ENCODE assay signal across 15 cellular contexts in the genomic region with DNA sequence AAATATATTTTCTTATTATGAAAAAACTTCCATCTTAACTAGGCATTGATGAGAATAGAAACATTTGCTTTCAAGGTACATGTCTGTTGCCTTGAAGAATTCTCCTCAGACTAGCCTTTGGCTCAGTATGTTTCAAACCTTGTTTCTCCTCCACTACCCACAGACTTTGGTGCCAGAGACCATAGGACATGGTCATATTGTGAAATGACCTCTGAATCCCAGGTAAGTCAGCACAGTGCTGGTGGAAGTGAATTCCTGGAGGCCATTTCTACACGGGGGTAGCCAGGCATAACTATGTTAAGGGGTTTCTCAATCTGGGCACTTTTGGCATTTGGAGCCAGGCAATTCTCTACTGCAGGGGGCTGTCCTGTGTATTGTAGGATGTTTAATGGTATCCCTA.
A peak's percentile ranks its signal among the peaks of the same experiment; 100 is the strongest.
DNase-seq lines count a peak whose midpoint lies in the region; ATAC-seq, FAIRE-seq and TF ChIP-seq lines count a peak whose summit lies in the region.
"Had no signal": no experiment of that assay in that cellular context is flagged by ENCODE, and none has a peak within 500 bp of the region (broad histone marks: within the 10 kb centered on the region; RNA-seq: fewer than 3 reads in every experiment).

No MANE protein-coding gene starts in this region.

- no peak overlapping the region for H3K4me3 Mint-ChIP-seq in Calu3 (ENCODE audit: low read depth, unreplicated experiment)
- H3K4me3 Mint-ChIP-seq in activated naive CD8-positive, alpha-beta T cell treated with anti-CD3 and anti-CD28 coated beads, Interleukin-2, amount 50 U/mL, for 24 hours, result no peak overlapping the region
- H3K4me3 Mint-ChIP-seq in osteocyte (ENCODE audit: unreplicated experiment), result no peak overlapping the region
- H3K4me3 Mint-ChIP-seq: CD4-positive, alpha-beta memory T cell; GM23338; H9 had no signal

- peaks cover 64% of the 10 kb centered on the region for H3K4me1 Mint-ChIP-seq in Calu3 (ENCODE audit: low read depth, unreplicated experiment)
- peaks cover 37% of the 10 kb centered on the region for H3K4me1 Mint-ChIP-seq in activated naive CD8-positive, alpha-beta T cell treated with anti-CD3 and anti-CD28 coated beads, Interleukin-2, amount 50 U/mL, for 24 hours
- H3K4me1 Mint-ChIP-seq in osteocyte (ENCODE audit: unreplicated experiment), result peaks cover 30% of the 10 kb centered on the region

- no peak overlapping the region for H2AFZ ChIP-seq in mesenchymal stem cell (ENCODE audit: low read depth, low read length)
- H2AFZ ChIP-seq: GM23338 had no signal

- H3K4me1 ChIP-seq in mesenchymal stem cell (ENCODE audit: control insufficient read depth, insufficient read depth, low read depth, low read length), result peaks cover 9% of the 10 kb centered on the region

- DNase-seq in Calu3 (no peak), GM12891 (ENCODE audit: insufficient read length, low spot score) (no peak), mesenchymal stem cell (no peak), osteocyte (ENCODE audit: extremely low spot score, unreplicated experiment) (no peak), RCC 7860 (ENCODE audit: low spot score) (no peak), NCI-H1048 (lab: John Stamatoyannopoulos, UW) (no peak)
- no peak for DNase-seq in activated naive CD8-positive, alpha-beta T cell treated with anti-CD3 and anti-CD28 coated beads, Interleukin-2, amount 50 U/mL, for 24 hours
- DNase-seq: BE2C; CD4-positive, alpha-beta memory T cell; GF-D8; H9 had no signal

- H3K27ac ChIP-seq in mesenchymal stem cell (ENCODE audit: low read length, poor library complexity, severe bottlenecking), result no peak overlapping the region
- H3K27ac ChIP-seq: A549, C4-2B had no signal

- no peak overlapping the region for H2BK12ac ChIP-seq in mesenchymal stem cell (ENCODE audit: low read length in 2 of 2)

- no peak overlapping the region for H3K18ac ChIP-seq in mesenchymal stem cell (ENCODE audit: low read depth in 1 of 2, low read length in 2 of 2)

- H3K9me3 Mint-ChIP-seq in Calu3 (ENCODE audit: low read depth, unreplicated experiment) (no peaks in the 10 kb centered on the region), osteocyte (ENCODE audit: unreplicated experiment) (no peaks in the 10 kb centered on the region)
- peaks cover 7% of the 10 kb centered on the region for H3K9me3 Mint-ChIP-seq in activated naive CD8-positive, alpha-beta T cell treated with anti-CD3 and anti-CD28 coated beads, Interleukin-2, amount 50 U/mL, for 24 hours

- CTCF ChIA-PET in Calu3 (lab: Charles Lee), result no interaction called here

- H3K27me3 Mint-ChIP-seq in Calu3 (ENCODE audit: unreplicated experiment) (no peaks in the 10 kb centered on the region), osteocyte (ENCODE audit: unreplicated experiment) (no peaks in the 10 kb centered on the region)
- no peaks in the 10 kb centered on the region for H3K27me3 Mint-ChIP-seq in activated naive CD8-positive, alpha-beta T cell treated with anti-CD3 and anti-CD28 coated beads, Interleukin-2, amount 50 U/mL, for 24 hours
- H3K27me3 Mint-ChIP-seq: CD4-positive, alpha-beta memory T cell had no signal

- no peak for TF ChIP-seq POLR2A in GM12891 (IDR thresholded peaks at IDR 0.05; ENCODE audit: low read depth, low read length)

- TF ChIP-seq CTCF in Calu3 (IDR thresholded peaks at IDR 0.05; ENCODE audit: unreplicated experiment) (no peak), osteocyte (IDR thresholded peaks at IDR 0.05) (no peak)

- peaks cover 5 to 14% of the 10 kb centered on the region in 2 experiments for H3K36me3 ChIP-seq in mesenchymal stem cell (ENCODE audit: control insufficient read depth in 1 of 2, insufficient read depth in 2 of 2, low read depth in 1 of 2, low read length in 2 of 2)

- intact Hi-C loops in Calu3 (cut with micrococcal nuclease; ENCODE audit: unreplicated experiment), result no loop called here

- H2BK15ac ChIP-seq in mesenchymal stem cell (ENCODE audit: low read depth, poor library complexity, severe bottlenecking), result no peak overlapping the region

- H3K4ac ChIP-seq in mesenchymal stem cell (ENCODE audit: low read depth in 1 of 2, low read length in 2 of 2), result no peak overlapping the region

- no peak overlapping the region for H2BK120ac ChIP-seq in mesenchymal stem cell (ENCODE audit: low read depth, low read length)

- H2BK5ac ChIP-seq in mesenchymal stem cell (ENCODE audit: low read depth, low read length, poor library complexity, severe bottlenecking), result no peak overlapping the region

- H3K27me3 ChIP-seq in mesenchymal stem cell (ENCODE audit: control insufficient read depth in 1 of 2, insufficient read depth in 1 of 2, low read length in 2 of 2), result no peaks in the 10 kb centered on the region
- H3K27me3 ChIP-seq: BE2C had no signal

- H3K4me2 ChIP-seq in mesenchymal stem cell (ENCODE audit: low read length, poor library complexity, severe bottlenecking), result no peak overlapping the region
- H3K4me2 ChIP-seq: A549, GM23338 had no signal

- H3K27ac Mint-ChIP-seq in Calu3 (ENCODE audit: unreplicated experiment) (peak overlapping the region; percentile 44), osteocyte (ENCODE audit: unreplicated experiment) (no peak overlapping the region)
- peak overlapping the region; percentile 52 for H3K27ac Mint-ChIP-seq in activated naive CD8-positive, alpha-beta T cell treated with anti-CD3 and anti-CD28 coated beads, Interleukin-2, amount 50 U/mL, for 24 hours
- H3K27ac Mint-ChIP-seq: GM23338, H9 had no signal

- ATAC-seq in activated naive CD8-positive, alpha-beta T cell treated with anti-CD3 and anti-CD28 coated beads, Interleukin-2, amount 50 U/mL, for 24 hours, result no peak
- no peak for ATAC-seq in GM19455 (IDR thresholded peaks at IDR 0.05; ENCODE audit: unreplicated experiment)
- ATAC-seq: A549, GM23338 had no signal

- no peak overlapping the region for H3K4me3 ChIP-seq in mesenchymal stem cell (ENCODE audit: insufficient read depth in 1 of 2, low read depth in 1 of 2, low read length in 2 of 2)
- H3K4me3 ChIP-seq: A549, GM23338 had no signal

- H3K23ac ChIP-seq in mesenchymal stem cell (ENCODE audit: low read length in 2 of 2), result no peak overlapping the region

- H3K9ac ChIP-seq in mesenchymal stem cell (ENCODE audit: low read length), result no peak overlapping the region

- BruUV-seq in Calu3 (replicated peaks; lab: Mats Ljungman, UMichigan), result no TSS peak

- FAIRE-seq in GM12891 (lab: Jason Lieb, UNC) (peak; percentile 38), RCC 7860 (lab: Jason Lieb, UNC) (no peak)
- FAIRE-seq: A549 had no signal

- H4K91ac ChIP-seq in mesenchymal stem cell (ENCODE audit: low read length), result peak overlapping the region; percentile 5

- no peak overlapping the region for H4K8ac ChIP-seq in mesenchymal stem cell (ENCODE audit: low read length)

- WGBS in mesenchymal stem cell, result 100% methylated on average over 1 of the region's 1 CpG

- peaks cover 9% of the 10 kb centered on the region for H3K79me1 ChIP-seq in mesenchymal stem cell (replicated peaks; ENCODE audit: low read length, poor library complexity, severe bottlenecking)

- H3K14ac ChIP-seq in mesenchymal stem cell (ENCODE audit: low read length in 2 of 2), result no peak overlapping the region

- H2AK5ac ChIP-seq in mesenchymal stem cell (ENCODE audit: low read length, severe bottlenecking), result peak overlapping the region; percentile 55

- peaks cover 15% of the 10 kb centered on the region for H3K9me3 ChIP-seq in mesenchymal stem cell (ENCODE audit: control insufficient read depth, low read length)
- H3K9me3 ChIP-seq: BE2C had no signal

- H3K36me3 Mint-ChIP-seq in Calu3 (ENCODE audit: insufficient read depth, unreplicated experiment) (peaks cover 37% of the 10 kb centered on the region), osteocyte (ENCODE audit: unreplicated experiment) (peaks cover 14% of the 10 kb centered on the region)
- peaks cover 51% of the 10 kb centered on the region for H3K36me3 Mint-ChIP-seq in activated naive CD8-positive, alpha-beta T cell treated with anti-CD3 and anti-CD28 coated beads, Interleukin-2, amount 50 U/mL, for 24 hours (ENCODE audit: low read depth)

TF ChIP-seq in GM12891, 5 proteins besides CTCF, POLR2A, EP300 and RAD21:
- TF ChIP-seq POLR2AphosphoS5 (IDR thresholded peaks at IDR 0.05; ENCODE audit: low read depth, low read length) (no peak), POU2F2 (IDR thresholded peaks at IDR 0.05; ENCODE audit: low read depth, low read length) (no peak), PAX5 (IDR thresholded peaks at IDR 0.05; ENCODE audit: insufficient read depth, low read length, severe bottlenecking) (no peak), TAF1 (IDR thresholded peaks at IDR 0.05; ENCODE audit: low read depth, low read length) (no peak), SPI1 (IDR thresholded peaks at IDR 0.05; ENCODE audit: low read depth, low read length) (no peak)
TF ChIP-seq in GM12891: peak in this region for 0.
